ENCODE assay signal across 20 cellular contexts in genomic region chr22:41262250-41262765, GRCh38. TPM values are rescaled to one million over a fixed set of nuclear protein-coding genes. Genes with fewer than 3 reads are reported as not detected.
DNase-seq lines count a peak whose midpoint lies in the region; FAIRE-seq and TF ChIP-seq lines count a peak whose summit lies in the region.
"Had no signal": no experiment of that assay in that cellular context is flagged by ENCODE, and none has a peak within 500 bp of the region (broad histone marks: within the 10 kb centered on the region; RNA-seq: fewer than 3 reads in every experiment).

No MANE protein-coding gene starts in this region.

- H3K36me3 ChIP-seq in breast epithelium (peaks cover 3% of the 10 kb centered on the region), HEK293 (ENCODE audit: control insufficient read depth in 2 of 2, insufficient read depth in 1 of 2, low read length in 2 of 2) (peaks cover 59 to 96% of the 10 kb centered on the region in 2 experiments), astrocyte (ENCODE audit: insufficient read depth, low read length) (peaks cover 55% of the 10 kb centered on the region), prostate gland (peaks cover 0 to 3% of the 10 kb centered on the region in 2 donors)

- CTCF ChIA-PET in MCF 10A (lab: Yijun Ruan, JAX) (interaction anchor here (0.7 to 0.9 kb wide), 2 partner anchors 14 to 291 kb away, joined by 3 read pairs; no protein-coding TSS in a partner anchor), HEK293 (lab: Yijun Ruan, JAX) (interaction anchor here (1.0 kb wide), 1 partner anchor 341 kb away, joined by 3 read pairs; no protein-coding TSS in a partner anchor)

- peaks cover 83% of the 10 kb centered on the region for H3K36me3 Mint-ChIP-seq in MCF 10A (ENCODE audit: insufficient read depth, unreplicated experiment)
- peaks cover 31% of the 10 kb centered on the region for H3K36me3 Mint-ChIP-seq in astrocyte (ENCODE audit: low read depth, unreplicated experiment)

- no TSS peak for BruUV-seq in MCF 10A (replicated peaks; lab: Mats Ljungman, UMichigan)

- intact Hi-C loops in breast epithelium (cut with DNase I; ENCODE audit: low total_unique reads): no loop called here
- intact Hi-C loops in MCF 10A (cut with micrococcal nuclease): no loop called here
- intact Hi-C loops in prostate gland (cut with DNase I): no loop called here

- H3K9me3 ChIP-seq in breast epithelium (no peaks in the 10 kb centered on the region), HEK293 (ENCODE audit: control insufficient read depth, insufficient read depth, low read depth, low read length) (no peaks in the 10 kb centered on the region), astrocyte (ENCODE audit: insufficient read depth, low read depth, low read length) (no peaks in the 10 kb centered on the region), prostate gland (no peaks in the 10 kb centered on the region)
- H3K9me3 ChIP-seq: BLaER1 had no signal

- 91% methylated on average over 15 of the region's 15 CpGs for WGBS in prostate gland

- H3K4me3 Mint-ChIP-seq in MCF 10A (ENCODE audit: unreplicated experiment) (no peak overlapping the region), astrocyte (ENCODE audit: unreplicated experiment) (peak overlapping the region; percentile 64)
- H3K4me3 Mint-ChIP-seq: HFFc6 had no signal

- no peak overlapping the region for H3K27ac Mint-ChIP-seq in MCF 10A (ENCODE audit: low read depth, unreplicated experiment)
- no peak overlapping the region for H3K27ac Mint-ChIP-seq in astrocyte (ENCODE audit: unreplicated experiment)
- H3K27ac Mint-ChIP-seq: HFFc6 had no signal

- H3K79me2 ChIP-seq in astrocyte (ENCODE audit: insufficient read depth, low read length): peaks cover 32% of the 10 kb centered on the region

- H4K20me1 ChIP-seq in astrocyte (ENCODE audit: insufficient read depth, low read length): peaks cover 36% of the 10 kb centered on the region

- no peak overlapping the region for H3K9ac ChIP-seq in astrocyte (ENCODE audit: low read length)
- H3K9ac ChIP-seq: BLaER1 had no signal

- POLR2A ChIA-PET in MCF 10A (lab: Yijun Ruan, JAX): interaction anchor here (1.2 to 1.9 kb wide), 2 partner anchors 12 to 18 kb away, joined by 4 to 5 read pairs; no protein-coding TSS in a partner anchor
- POLR2A ChIA-PET in HEK293 (lab: Yijun Ruan, JAX): interaction anchor here (1.0 to 1.6 kb wide), 3 partner anchors 24 to 311 kb away, joined by 3 to 5 read pairs (median 4); partner anchors contain the start of genes RBX1 and ZC3H7B

- peaks cover under 1% of the 10 kb centered on the region for H3K4me1 Mint-ChIP-seq in MCF 10A (ENCODE audit: insufficient read depth, unreplicated experiment)
- H3K4me1 Mint-ChIP-seq in astrocyte (ENCODE audit: low read depth, unreplicated experiment): peaks cover 3% of the 10 kb centered on the region

- no peaks in the 10 kb centered on the region for H3K9me3 Mint-ChIP-seq in MCF 10A (ENCODE audit: unreplicated experiment)
- no peaks in the 10 kb centered on the region for H3K9me3 Mint-ChIP-seq in astrocyte (ENCODE audit: unreplicated experiment)
- H3K9me3 Mint-ChIP-seq: HFFc6 had no signal

- no peak for DNase-seq in breast epithelium (ENCODE audit: low spot score in 2 of 2)
- DNase-seq in MCF 10A (ENCODE audit: unreplicated experiment): no peak
- no peak for DNase-seq in astrocyte (ENCODE audit: low read depth)
- DNase-seq in prostate gland (ENCODE audit: low spot score): no peak
- DNase-seq in COLO829 (ENCODE audit: low spot score): no peak
- no peak for DNase-seq in T-helper 2 cell
- no peak for DNase-seq in activated CD4-positive, CD25-positive, alpha-beta regulatory T cell treated with anti-CD3 and anti-CD28 coated beads, Interleukin-2, amount 50 U/mL, for 72 hours
- DNase-seq: DMS 273 treated with DMSO at 0.1 percent for 48 hours, GDM1, HFFc6, MM.1S, NCI-H1105, NCI-H187, NCI-H446, NCI-H69 had no signal

- H3K4me3 ChIP-seq in breast epithelium: no peak overlapping the region
- H3K4me3 ChIP-seq in HEK293 (ENCODE audit: low read depth, low read length): no peak overlapping the region
- H3K4me3 ChIP-seq in astrocyte (ENCODE audit: insufficient read depth, low read depth, low read length): no peak overlapping the region
- H3K4me3 ChIP-seq in prostate gland: no peak overlapping the region
- H3K4me3 ChIP-seq: BLaER1 had no signal

- no peak for TF ChIP-seq POLR2A in breast epithelium (IDR thresholded peaks at IDR 0.05)
- no peak for TF ChIP-seq POLR2A in prostate gland (IDR thresholded peaks at IDR 0.05)

- TF ChIP-seq CTCF in breast epithelium (IDR thresholded peaks at IDR 0.05) (no peak), MCF 10A (IDR thresholded peaks at IDR 0.05; ENCODE audit: unreplicated experiment) (no peak), HEK293 (tag by site-specific recombination; IDR thresholded peaks at IDR 0.05) (no peak), astrocyte (IDR thresholded peaks at IDR 0.05; ENCODE audit: insufficient read depth, low read depth, low read length) (no peak), prostate gland (IDR thresholded peaks at IDR 0.05) (no peak)

- no peak for FAIRE-seq in astrocyte (lab: Jason Lieb, UNC)
- FAIRE-seq: A204.1, GM12891, H1 had no signal

- H3K4me1 ChIP-seq in breast epithelium: no peaks in the 10 kb centered on the region
- H3K4me1 ChIP-seq in HEK293 (ENCODE audit: control insufficient read depth, insufficient read depth, low read length): peaks cover 1% of the 10 kb centered on the region; the same call in 1 of the 2 replicates
- H3K4me1 ChIP-seq in astrocyte (ENCODE audit: insufficient read depth, low read length): peaks cover under 1% of the 10 kb centered on the region
- no peaks in the 10 kb centered on the region for H3K4me1 ChIP-seq in prostate gland (replicated peaks)

- H3K27ac ChIP-seq in breast epithelium (peak overlapping the region; percentile 69 to 83), HEK293 (ENCODE audit: extremely low read depth, low read depth, low read length) (no peak overlapping the region), astrocyte (ENCODE audit: low read depth, low read length) (no peak overlapping the region), prostate gland (peak overlapping the region; percentile 62 to 70)
- H3K27ac ChIP-seq: BLaER1 had no signal

- H3K27me3 Mint-ChIP-seq in MCF 10A (ENCODE audit: insufficient read depth, unreplicated experiment): no peaks in the 10 kb centered on the region
- H3K27me3 Mint-ChIP-seq in astrocyte (ENCODE audit: low read depth, unreplicated experiment): no peaks in the 10 kb centered on the region

- H3K27me3 ChIP-seq in breast epithelium (no peaks in the 10 kb centered on the region), astrocyte (ENCODE audit: insufficient read depth, low read length) (no peaks in the 10 kb centered on the region), prostate gland (replicated peaks; ENCODE audit: insufficient read depth) (no peaks in the 10 kb centered on the region)
- H3K27me3 ChIP-seq: BLaER1 had no signal

- no peak overlapping the region for H2AFZ ChIP-seq in astrocyte (ENCODE audit: low read depth, low read length)

- H3K4me2 ChIP-seq in astrocyte (ENCODE audit: low read length): no peak overlapping the region
- H3K4me2 ChIP-seq: BLaER1 had no signal

TF ChIP-seq in HEK293, 187 proteins besides CTCF, POLR2A, EP300 and RAD21:
- TF ChIP-seq ZNF830 (tag by site-specific recombination; IDR thresholded peaks at IDR 0.05; ENCODE audit: low read depth) (no peak), ZNF768 (tag by site-specific recombination; IDR thresholded peaks at IDR 0.05) (no peak), ZNF623 (tag by site-specific recombination; IDR thresholded peaks at IDR 0.05) (no peak), ZBTB21 (tag by site-specific recombination; IDR thresholded peaks at IDR 0.05) (no peak), ZSCAN16 (tag by site-specific recombination; IDR thresholded peaks at IDR 0.05) (peak; percentile 98), ZFP41 (tag by site-specific recombination; IDR thresholded peaks at IDR 0.05; ENCODE audit: borderline replicate concordance) (no peak), ZNF558 (tag by site-specific recombination; IDR thresholded peaks at IDR 0.05) (no peak), ZNF707 (tag by site-specific recombination; IDR thresholded peaks at IDR 0.05) (no peak), ZNF76 (tag by site-specific recombination; IDR thresholded peaks at IDR 0.05; ENCODE audit: borderline replicate concordance, low read depth) (no peak)

RNA-seq across cellular contexts. Expression of gene CHADL, which starts 21.6 kb away (rescaled TPM):
- total RNA-seq in breast epithelium: 1 to 10 TPM; 1.3 to 3.7 (median 1.4) TPM
- 0.51 and 0.52 TPM in 2 replicates for total RNA-seq in MCF 10A (2022)
- 0.23 and 0.34 TPM in 2 replicates for total RNA-seq in astrocyte
- total RNA-seq in prostate gland: 10 to 100 TPM in 1 of 2 donors, 1 to 10 TPM in 1; 8.2 to 19.0 TPM

RNA-seq across cellular contexts. Expression of gene RANGAP1, which starts 23.7 kb away (rescaled TPM):
- total RNA-seq in breast epithelium (10 to 100 TPM; 29.8 to 54.1 (median 51.2) TPM), MCF 10A (2022) (84.7 and 117 TPM in 2 replicates), astrocyte (68.4 and 77.8 TPM in 2 replicates), prostate gland (100 to 1,000 TPM in 1 of 2 donors, 10 to 100 TPM in 1; 47.8 to 127 TPM)

RNA-seq across cellular contexts. Expression of gene ZC3H7B, which starts 39.0 kb away (rescaled TPM):
- total RNA-seq in breast epithelium (10 to 100 TPM; 24.0 to 33.1 (median 32.2) TPM), MCF 10A (2022) (42.9 and 53.4 TPM in 2 replicates), astrocyte (66.6 and 66.7 TPM in 2 replicates), prostate gland (10 to 100 TPM; 56.7 to 79.1 TPM)

RNA-seq across cellular contexts. Expression of gene L3MBTL2, which starts 57.2 kb away (rescaled TPM):
- total RNA-seq in breast epithelium (10 to 100 TPM; 13.1 to 22.5 (median 17.0) TPM), MCF 10A (2022) (28.7 and 30.0 TPM in 2 replicates), astrocyte (20.0 and 20.6 TPM in 2 replicates), prostate gland (10 to 100 TPM; 25.4 to 37.7 TPM)

Comparison
In these comparisons a context has a peak if more than half of its experiments do, and no peak if none do; other contexts are left out.
1. H3K27ac ChIP-seq: peak in breast epithelium (2 of 2) and prostate gland (2 of 2); none in HEK293 (single experiment) and astrocyte (single experiment).